36 cellular contexts compared by ENCODE assay signal in genomic region chr22:20994128-20994901, GRCh38. TPM values are rescaled to one million over a fixed set of nuclear protein-coding genes. Genes with fewer than 3 reads are reported as not detected.
"Had no signal": no experiment of that assay in that cellular context is flagged by ENCODE, and none has a peak within 500 bp of the region (broad histone marks: within the 10 kb centered on the region; RNA-seq: fewer than 3 reads in every experiment).

No MANE protein-coding gene starts in this region.

- H3K9me3 Mint-ChIP-seq: activated B cell treated with CpG ODN at 0.5 μM for 24 hours; activated CD8-positive, alpha-beta T cell treated with anti-CD3 and anti-CD28 coated beads for 36 hours; activated naive CD4-positive, alpha-beta T cell treated with anti-CD3 and anti-CD28 coated beads, Interleukin-2, amount 10 ng/mL, durations not matched to agents 7 days and 5 days; activated naive CD4-positive, alpha-beta T cell treated with anti-CD3 and anti-CD28 coated beads, Interleukin-2, amount 50 U/mL, for 72 hours; activated naive CD8-positive, alpha-beta T cell treated with anti-CD3 and anti-CD28 coated beads, Interleukin-2, amount 10 ng/mL, durations not matched to agents 7 days and 5 days; activated T-cell treated with anti-CD3 and anti-CD28 coated beads, Interleukin-2, amount 50 U/mL, for 72 hours; brain; dendritic cell treated with granulocyte-macrophage colony-stimulating factor and Interleukin-4, amounts not matched to agents 40 ng/mL and 50 ng/mL, for 4 days; endodermal cell; T-cell; T-helper 1 cell treated with Interleukin-12 subunit alpha and Interleukin-12 subunit beta and Interleukin-4 antibody, amounts not matched to agents 30 μg/mL and 1 μg/mL, for 36 hours; T-helper 2 cell treated with Interferon-gamma antibody and Interleukin-4, amounts not matched to agents 5 μg/mL and 100 μg/mL, for 36 hours had no signal

- H3K27ac Mint-ChIP-seq: activated B cell treated with CpG ODN at 0.5 μM for 24 hours; activated CD8-positive, alpha-beta T cell treated with anti-CD3 and anti-CD28 coated beads for 36 hours; activated naive CD4-positive, alpha-beta T cell treated with anti-CD3 and anti-CD28 coated beads, Interleukin-2, amount 10 ng/mL, durations not matched to agents 7 days and 5 days; activated naive CD8-positive, alpha-beta T cell treated with anti-CD3 and anti-CD28 coated beads, Interleukin-2, amount 10 ng/mL, durations not matched to agents 7 days and 5 days; activated T-cell treated with anti-CD3 and anti-CD28 coated beads, Interleukin-2, amount 50 U/mL, for 72 hours; brain; dendritic cell treated with granulocyte-macrophage colony-stimulating factor and Interleukin-4, amounts not matched to agents 40 ng/mL and 50 ng/mL, for 4 days; endodermal cell; T-helper 1 cell treated with Interleukin-12 subunit alpha and Interleukin-12 subunit beta and Interleukin-4 antibody, amounts not matched to agents 30 μg/mL and 1 μg/mL, for 36 hours; T-helper 2 cell treated with Interferon-gamma antibody and Interleukin-4, amounts not matched to agents 5 μg/mL and 100 μg/mL, for 36 hours had no signal

- FAIRE-seq: frontal cortex had no signal

- DNase-seq: activated B cell treated with CpG ODN at 0.5 μM for 24 hours; activated CD4-positive, alpha-beta T cell treated with anti-CD3 and anti-CD28 coated beads for 48 hours; activated CD4-positive, alpha-beta T cell treated with anti-CD3 and anti-CD28 coated beads, Interleukin-2, amount 50 U/mL, for 1 hour; activated CD4-positive, alpha-beta T cell treated with anti-CD3 and anti-CD28 coated beads, Interleukin-2, amount 50 U/mL, for 48 hours; activated CD8-positive, alpha-beta memory T cell treated with anti-CD3 and anti-CD28 coated beads for 24 hours; activated CD8-positive, alpha-beta T cell treated with anti-CD3 and anti-CD28 coated beads for 36 hours; activated gamma-delta T cell; activated naive CD4-positive, alpha-beta T cell; activated naive CD4-positive, alpha-beta T cell treated with anti-CD3 and anti-CD28 coated beads, Interleukin-2, amount 10 ng/mL, durations not matched to agents 7 days and 5 days; activated naive CD8-positive, alpha-beta T cell treated with anti-CD3 and anti-CD28 coated beads, Interleukin-2, amount 10 ng/mL, durations not matched to agents 7 days and 5 days; activated T-cell treated with anti-CD3 and anti-CD28 coated beads, Interleukin-2, amount 50 U/mL, for 1 hour; activated T-cell treated with anti-CD3 and anti-CD28 coated beads, Interleukin-2, amount 50 U/mL, for 72 hours; central memory CD4-positive, alpha-beta T cell; cerebellar nuclear complex; dorsolateral prefrontal cortex; effector memory CD4-positive, alpha-beta T cell; endodermal cell; foreskin fibroblast; glutamatergic neuron; T-cell; T1000; WERI-Rb-1 had no signal

- ATAC-seq: activated CD4-positive, CD25-positive, alpha-beta regulatory T cell treated with anti-CD3 and anti-CD28 coated beads, Interleukin-2, amount 50 U/mL, for 24 hours; activated CD8-positive, alpha-beta T cell treated with anti-CD3 and anti-CD28 coated beads for 36 hours; activated naive CD4-positive, alpha-beta T cell treated with anti-CD3 and anti-CD28 coated beads, Interleukin-2, amount 50 U/mL, for 72 hours; activated T-cell treated with anti-CD3 and anti-CD28 coated beads, Interleukin-2, amount 50 U/mL, for 72 hours; esophagus mucosa; heart left ventricle; T-cell had no signal

- H3K27ac ChIP-seq: ascending aorta, breast epithelium, cardiac muscle cell, coronary artery, heart left ventricle, WERI-Rb-1 had no signal

- H3K4me3 Mint-ChIP-seq: activated B cell treated with CpG ODN at 0.5 μM for 24 hours; activated CD8-positive, alpha-beta T cell treated with anti-CD3 and anti-CD28 coated beads for 36 hours; activated naive CD4-positive, alpha-beta T cell treated with anti-CD3 and anti-CD28 coated beads, Interleukin-2, amount 10 ng/mL, durations not matched to agents 7 days and 5 days; activated naive CD8-positive, alpha-beta T cell treated with anti-CD3 and anti-CD28 coated beads, Interleukin-2, amount 10 ng/mL, durations not matched to agents 7 days and 5 days; activated T-cell treated with anti-CD3 and anti-CD28 coated beads, Interleukin-2, amount 50 U/mL, for 72 hours; brain; dendritic cell treated with granulocyte-macrophage colony-stimulating factor and Interleukin-4, amounts not matched to agents 40 ng/mL and 50 ng/mL, for 4 days; endodermal cell; T-cell; T-helper 1 cell treated with Interleukin-12 subunit alpha and Interleukin-12 subunit beta and Interleukin-4 antibody, amounts not matched to agents 30 μg/mL and 1 μg/mL, for 36 hours; T-helper 2 cell treated with Interferon-gamma antibody and Interleukin-4, amounts not matched to agents 5 μg/mL and 100 μg/mL, for 36 hours had no signal

- H3K4me1 Mint-ChIP-seq: brain, endodermal cell had no signal

- H3K27me3 Mint-ChIP-seq: activated B cell treated with CpG ODN at 0.5 μM for 24 hours; activated CD8-positive, alpha-beta T cell treated with anti-CD3 and anti-CD28 coated beads for 36 hours; activated naive CD4-positive, alpha-beta T cell treated with anti-CD3 and anti-CD28 coated beads, Interleukin-2, amount 10 ng/mL, durations not matched to agents 7 days and 5 days; activated naive CD8-positive, alpha-beta T cell treated with anti-CD3 and anti-CD28 coated beads, Interleukin-2, amount 10 ng/mL, durations not matched to agents 7 days and 5 days; brain; dendritic cell treated with granulocyte-macrophage colony-stimulating factor and Interleukin-4, amounts not matched to agents 40 ng/mL and 50 ng/mL, for 4 days; T-cell had no signal

- H3K4me3 ChIP-seq: ascending aorta, breast epithelium, cardiac muscle cell, coronary artery, dorsolateral prefrontal cortex, heart left ventricle had no signal

- H3K36me3 Mint-ChIP-seq: activated naive CD4-positive, alpha-beta T cell treated with anti-CD3 and anti-CD28 coated beads, Interleukin-2, amount 50 U/mL, for 72 hours; activated naive CD8-positive, alpha-beta T cell treated with anti-CD3 and anti-CD28 coated beads, Interleukin-2, amount 10 ng/mL, durations not matched to agents 7 days and 5 days; T-cell had no signal

- H3K36me3 ChIP-seq: breast epithelium had no signal

- H3K4me1 ChIP-seq: ascending aorta, breast epithelium, heart left ventricle had no signal

- H3K27me3 ChIP-seq: ascending aorta, breast epithelium, cardiac muscle cell, dorsolateral prefrontal cortex, heart left ventricle had no signal

- H3K9me3 ChIP-seq: ascending aorta, breast epithelium, heart left ventricle had no signal

RNA-seq across cellular contexts. Expression of gene P2RX6, which starts 20.6 kb away (rescaled TPM):
- total RNA-seq: ascending aorta, epithelial cell of proximal tubule had no signal

RNA-seq across cellular contexts. Expression of gene AIFM3, which starts 27.3 kb away (rescaled TPM):
- total RNA-seq: ascending aorta had no signal

RNA-seq across cellular contexts. Expression of gene SLC7A4, which starts 38.0 kb away (rescaled TPM):
- total RNA-seq: activated B cell treated with CpG ODN at 0.5 μM for 24 hours; activated CD8-positive, alpha-beta T cell treated with anti-CD3 and anti-CD28 coated beads for 36 hours; activated naive CD4-positive, alpha-beta T cell treated with anti-CD3 and anti-CD28 coated beads, Interleukin-2, amount 50 U/mL, for 72 hours; activated T-cell treated with anti-CD3 and anti-CD28 coated beads, Interleukin-2, amount 50 U/mL, for 72 hours had no signal
- polyA plus RNA-seq: heart left ventricle had no signal
